Comparison of ENCODE assay signal across 8 cellular contexts in genomic region chr1:26281091-26281958, GRCh38. TPM values are rescaled to one million over a fixed set of nuclear protein-coding genes. Genes with fewer than 3 reads are reported as not detected.
DNase-seq lines count a peak whose midpoint lies in the region; ATAC-seq and TF ChIP-seq lines count a peak whose summit lies in the region.

No MANE protein-coding gene starts in this region.

- H3K4me1 Mint-ChIP-seq in CD4-positive, CD25-positive, alpha-beta regulatory T cell: peaks cover 14 to 90% (median 57%) of the 10 kb centered on the region in 4 donors
- H3K4me1 Mint-ChIP-seq in chondrocyte (ENCODE audit: low read depth): peaks cover 80% of the 10 kb centered on the region
- peaks cover 46 to 94% (median 89%) of the 10 kb centered on the region in 4 donors for H3K4me1 Mint-ChIP-seq in naive thymus-derived CD8-positive, alpha-beta T cell

- DNase-seq in CD4-positive, CD25-positive, alpha-beta regulatory T cell: no peak
- peak; percentile 17 for DNase-seq in LHCN-M2 (ENCODE audit: low read depth)
- DNase-seq in chondrocyte (ENCODE audit: low spot score): no peak
- no peak for DNase-seq in naive thymus-derived CD8-positive, alpha-beta T cell
- DNase-seq in NCI-H510A treated with DMSO at 0.1 percent for 48 hours (lab: John Stamatoyannopoulos, UW): no peak
- no peak for DNase-seq in islet precursor cell
- DNase-seq in NCI-H2081 (lab: John Stamatoyannopoulos, UW): no peak

- peak overlapping the region; percentile 82 to 96 (median 95) for H3K27ac Mint-ChIP-seq in CD4-positive, CD25-positive, alpha-beta regulatory T cell
- H3K27ac Mint-ChIP-seq in chondrocyte (ENCODE audit: unreplicated experiment): peak overlapping the region; percentile 75
- peak overlapping the region; percentile 89 to 100 (median 96) for H3K27ac Mint-ChIP-seq in naive thymus-derived CD8-positive, alpha-beta T cell

- TF ChIP-seq CTCF in chondrocyte (IDR thresholded peaks at IDR 0.05): no peak

- peak overlapping the region; percentile 77 for H3K4me3 ChIP-seq in CD4-positive, CD25-positive, alpha-beta regulatory T cell (ENCODE audit: low read depth, low read length)

- no peaks in the 10 kb centered on the region for H3K27me3 Mint-ChIP-seq in CD4-positive, CD25-positive, alpha-beta regulatory T cell
- no peaks in the 10 kb centered on the region for H3K27me3 Mint-ChIP-seq in chondrocyte (ENCODE audit: low read depth)
- H3K27me3 Mint-ChIP-seq in naive thymus-derived CD8-positive, alpha-beta T cell: no peaks in the 10 kb centered on the region

- peaks cover 97% of the 10 kb centered on the region for H3K4me1 ChIP-seq in CD4-positive, CD25-positive, alpha-beta regulatory T cell (ENCODE audit: control insufficient read depth, insufficient read depth, low read length, poor library complexity, severe bottlenecking)

- H3K36me3 ChIP-seq in CD4-positive, CD25-positive, alpha-beta regulatory T cell (ENCODE audit: control insufficient read depth, insufficient read depth, low read length): peaks cover 18% of the 10 kb centered on the region

- peak overlapping the region; percentile 93 for H3K27ac ChIP-seq in CD4-positive, CD25-positive, alpha-beta regulatory T cell (ENCODE audit: insufficient read depth, low read length, poor library complexity, severe bottlenecking)

- POLR2A ChIA-PET in naive thymus-derived CD8-positive, alpha-beta T cell (lab: Charles Lee): interaction anchor here (0.6 to 30.4 kb wide), 14 partner anchors 8 to 435 kb away, joined by 3 to 2161 read pairs (median 6); partner anchors contain the start of genes CD52, CEP85, CRYBG2 and UBXN11

- no peaks in the 10 kb centered on the region for H3K9me3 Mint-ChIP-seq in CD4-positive, CD25-positive, alpha-beta regulatory T cell
- no peaks in the 10 kb centered on the region for H3K9me3 Mint-ChIP-seq in chondrocyte (ENCODE audit: low read depth)
- no peaks in the 10 kb centered on the region for H3K9me3 Mint-ChIP-seq in naive thymus-derived CD8-positive, alpha-beta T cell

- peaks cover 25% of the 10 kb centered on the region for H3K36me3 Mint-ChIP-seq in CD4-positive, CD25-positive, alpha-beta regulatory T cell
- H3K36me3 Mint-ChIP-seq in chondrocyte (ENCODE audit: low read depth): peaks cover 7% of the 10 kb centered on the region
- peaks cover 0 to 25% (median 8%) of the 10 kb centered on the region in 3 donors for H3K36me3 Mint-ChIP-seq in naive thymus-derived CD8-positive, alpha-beta T cell

- no peak for ATAC-seq in CD4-positive, CD25-positive, alpha-beta regulatory T cell (ENCODE audit: low read depth in 2 of 2)
- ATAC-seq in naive thymus-derived CD8-positive, alpha-beta T cell: no peak
- no peak for ATAC-seq in GM18502 (IDR thresholded peaks at IDR 0.05; ENCODE audit: poor library complexity, unreplicated experiment)

- peak overlapping the region; percentile 91 to 96 (median 93) for H3K4me3 Mint-ChIP-seq in CD4-positive, CD25-positive, alpha-beta regulatory T cell
- peak overlapping the region; percentile 85 for H3K4me3 Mint-ChIP-seq in chondrocyte (ENCODE audit: unreplicated experiment)
- H3K4me3 Mint-ChIP-seq in naive thymus-derived CD8-positive, alpha-beta T cell: peak overlapping the region; percentile 86 to 95 (median 92)

- H3K9me3 ChIP-seq in CD4-positive, CD25-positive, alpha-beta regulatory T cell (ENCODE audit: control insufficient read depth in 2 of 2, low read length in 2 of 2): no peaks in the 10 kb centered on the region

- H3K27me3 ChIP-seq in CD4-positive, CD25-positive, alpha-beta regulatory T cell (ENCODE audit: control insufficient read depth, insufficient read depth, low read length): no peaks in the 10 kb centered on the region

RNA-seq across cellular contexts. Expression of gene SH3BGRL3, which starts 1.4 kb away (rescaled TPM):
- total RNA-seq in CD4-positive, CD25-positive, alpha-beta regulatory T cell: 404 TPM
- polyA plus RNA-seq in CD4-positive, CD25-positive, alpha-beta regulatory T cell: 1,000 to 10,000 TPM; 1,085 to 1,853 (median 1,299) TPM
- total RNA-seq in LHCN-M2 (2014; rRNA removed) (221 and 264 TPM in 2 replicates), chondrocyte (156 to 175 TPM (median 162 TPM) in 3 replicates)
- 980 TPM for polyA plus RNA-seq in LHCN-M2 (2012)
- 100 to 1,000 TPM; 250 to 255 TPM for total RNA-seq in naive thymus-derived CD8-positive, alpha-beta T cell
- polyA plus RNA-seq in naive thymus-derived CD8-positive, alpha-beta T cell: 100 to 1,000 TPM; 805 to 925 (median 916) TPM

RNA-seq across cellular contexts. Expression of gene UBXN11, which starts 25.1 kb away (rescaled TPM):
- total RNA-seq in CD4-positive, CD25-positive, alpha-beta regulatory T cell: 30.8 TPM
- polyA plus RNA-seq in CD4-positive, CD25-positive, alpha-beta regulatory T cell: 10 to 100 TPM in 3 of 4 donors, 1 to 10 TPM in 1; 8.1 to 15.2 (median 11.0) TPM
- total RNA-seq in LHCN-M2 (2014; rRNA removed): 5.1 and 5.2 TPM in 2 replicates
- 18.2 TPM for polyA plus RNA-seq in LHCN-M2 (2012)
- 8.7 to 20.4 TPM (median 8.7 TPM) in 3 replicates for total RNA-seq in chondrocyte
- total RNA-seq in naive thymus-derived CD8-positive, alpha-beta T cell: 100 to 1,000 TPM; 121 to 129 TPM
- polyA plus RNA-seq in naive thymus-derived CD8-positive, alpha-beta T cell: 10 to 100 TPM in 2 of 3 donors, 1 to 10 TPM in 1; 9.1 to 14.7 (median 12.4) TPM

RNA-seq across cellular contexts. Expression of gene CD52, which starts 36.4 kb away (rescaled TPM):
- 1,528 TPM for total RNA-seq in CD4-positive, CD25-positive, alpha-beta regulatory T cell
- polyA plus RNA-seq in CD4-positive, CD25-positive, alpha-beta regulatory T cell: over 10,000 TPM in 2 of 4 donors, 1,000 to 10,000 TPM in 2; 9,467 to 12,173 (median 10,919) TPM
- total RNA-seq in LHCN-M2 (2014; rRNA removed): not detected in 2 replicates
- not detected for polyA plus RNA-seq in LHCN-M2 (2012)
- not detected in 3 replicates for total RNA-seq in chondrocyte
- 100 to 1,000 TPM; 772 to 847 TPM for total RNA-seq in naive thymus-derived CD8-positive, alpha-beta T cell
- 1,000 to 10,000 TPM; 6,330 to 6,863 (median 6,804) TPM for polyA plus RNA-seq in naive thymus-derived CD8-positive, alpha-beta T cell

RNA-seq across cellular contexts. Expression of gene CEP85, which starts 47.3 kb away (rescaled TPM):
- total RNA-seq in CD4-positive, CD25-positive, alpha-beta regulatory T cell: 18.0 TPM
- polyA plus RNA-seq in CD4-positive, CD25-positive, alpha-beta regulatory T cell: 1 to 10 TPM; 6.5 to 9.8 (median 7.7) TPM
- 17.8 and 20.8 TPM in 2 replicates for total RNA-seq in LHCN-M2 (2014; rRNA removed)
- 9.5 TPM for polyA plus RNA-seq in LHCN-M2 (2012)
- 13.1 to 18.2 TPM (median 13.7 TPM) in 3 replicates for total RNA-seq in chondrocyte
- 10 to 100 TPM; 18.8 to 21.9 TPM for total RNA-seq in naive thymus-derived CD8-positive, alpha-beta T cell
- 1 to 10 TPM; 3.9 to 9.8 (median 5.1) TPM for polyA plus RNA-seq in naive thymus-derived CD8-positive, alpha-beta T cell

Comparison
In these comparisons a context has a peak if more than half of its experiments do, and no peak if none do; other contexts are left out.
1. RNA of gene CD52, which starts 36.4 kb away (total RNA-seq): 1,528 TPM in CD4-positive, CD25-positive, alpha-beta regulatory T cell (single experiment) and 772 to 847 TPM in naive thymus-derived CD8-positive, alpha-beta T cell; not detected in LHCN-M2 and not detected in chondrocyte; every median in the first group is over 100 times any median in the second.
2. Peak in every context shown above with its lines, with median percentiles within 50 percentile points of each other: H3K27ac Mint-ChIP-seq and H3K4me3 Mint-ChIP-seq.